Comparison of ENCODE assay signal across 18 cellular contexts in genomic region chr1:184624626-184625025, GRCh38.
DNase-seq lines count a peak whose midpoint lies in the region; ATAC-seq, FAIRE-seq and TF ChIP-seq lines count a peak whose summit lies in the region.
"Had no signal": no experiment of that assay in that cellular context is flagged by ENCODE, and none has a peak within 500 bp of the region (broad histone marks: within the 10 kb centered on the region; RNA-seq: fewer than 3 reads in every experiment).

No MANE protein-coding gene starts in this region.

- no peaks in the 10 kb centered on the region for H3K27me3 Mint-ChIP-seq in chondrocyte (ENCODE audit: low read depth)
- H3K27me3 Mint-ChIP-seq: activated CD8-positive, alpha-beta T cell treated with anti-CD3 and anti-CD28 coated beads for 36 hours; activated naive CD8-positive, alpha-beta T cell treated with anti-CD3 and anti-CD28 coated beads, Interleukin-2, amount 10 ng/mL, durations not matched to agents 7 days and 5 days; naive B cell had no signal

- DNase-seq in MV-4-11 (lab: John Stamatoyannopoulos, UW) (peak; percentile 29), chondrocyte (ENCODE audit: low spot score) (no peak), prostate gland (ENCODE audit: low spot score) (no peak), H54 (ENCODE audit: insufficient read length, low spot score) (no peak)
- no peak for DNase-seq in activated CD4-positive, alpha-beta T cell treated with anti-CD3 and anti-CD28 coated beads, Interleukin-2, amount 50 U/mL, for 4 hours
- DNase-seq: activated CD8-positive, alpha-beta T cell treated with anti-CD3 and anti-CD28 coated beads for 36 hours; activated naive CD8-positive, alpha-beta T cell treated with anti-CD3 and anti-CD28 coated beads, Interleukin-2, amount 10 ng/mL, durations not matched to agents 7 days and 5 days; Caco-2; caudate nucleus; effector memory CD4-positive, alpha-beta T cell; H7; naive B cell; NCI-H187; stimulated activated naive CD4-positive, alpha-beta T cell treated with Interleukin-2 at 50 U/mL for 16 hours had no signal

- 45% methylated on average over 5 of the region's 5 CpGs for WGBS in prostate gland

- no peak overlapping the region for H3K4me3 ChIP-seq in prostate gland

- no peaks in the 10 kb centered on the region for H3K9me3 ChIP-seq in prostate gland
- H3K9me3 ChIP-seq: Caco-2 had no signal

- no peak overlapping the region for H3K4me3 Mint-ChIP-seq in chondrocyte (ENCODE audit: unreplicated experiment)
- H3K4me3 Mint-ChIP-seq: activated CD8-positive, alpha-beta T cell treated with anti-CD3 and anti-CD28 coated beads for 36 hours; activated naive CD8-positive, alpha-beta T cell treated with anti-CD3 and anti-CD28 coated beads, Interleukin-2, amount 10 ng/mL, durations not matched to agents 7 days and 5 days; naive B cell had no signal

- H3K27me3 ChIP-seq in prostate gland (replicated peaks; ENCODE audit: insufficient read depth), result no peaks in the 10 kb centered on the region

- peak overlapping the region; percentile 49; the same call in 1 of the 2 replicates for H3K27ac ChIP-seq in C4-2B
- H3K27ac ChIP-seq in prostate gland, result peak overlapping the region; percentile 94 to 95

- TF ChIP-seq POLR2A in prostate gland (IDR thresholded peaks at IDR 0.05), result no peak
- no peak for TF ChIP-seq POLR2A in H54 (IDR thresholded peaks at IDR 0.05; ENCODE audit: low read depth, low read length)

- no peaks in the 10 kb centered on the region for H3K36me3 ChIP-seq in prostate gland

- intact Hi-C loops in prostate gland (cut with DNase I), result loop anchor here (5.0 kb wide), 4 partner anchors 38 to 237 kb away; partner anchors contain the start of gene C1orf21

- TF ChIP-seq CTCF in C4-2B (conservative IDR thresholded peaks at IDR 0.05), result no peak
- no peak for TF ChIP-seq CTCF in chondrocyte (IDR thresholded peaks at IDR 0.05)
- TF ChIP-seq CTCF in prostate gland (IDR thresholded peaks at IDR 0.05), result no peak

- peaks cover 52% of the 10 kb centered on the region for H3K4me1 Mint-ChIP-seq in chondrocyte (ENCODE audit: low read depth)
- H3K4me1 Mint-ChIP-seq: activated naive CD8-positive, alpha-beta T cell treated with anti-CD3 and anti-CD28 coated beads, Interleukin-2, amount 10 ng/mL, durations not matched to agents 7 days and 5 days; naive B cell had no signal

- H3K9me3 Mint-ChIP-seq in chondrocyte (ENCODE audit: low read depth), result no peaks in the 10 kb centered on the region
- H3K9me3 Mint-ChIP-seq: activated CD8-positive, alpha-beta T cell treated with anti-CD3 and anti-CD28 coated beads for 36 hours; activated naive CD8-positive, alpha-beta T cell treated with anti-CD3 and anti-CD28 coated beads, Interleukin-2, amount 10 ng/mL, durations not matched to agents 7 days and 5 days; naive B cell had no signal

- peaks cover 42% of the 10 kb centered on the region for H3K4me1 ChIP-seq in prostate gland (replicated peaks)

- peak overlapping the region; percentile 66 for H3K27ac Mint-ChIP-seq in chondrocyte (ENCODE audit: unreplicated experiment)
- H3K27ac Mint-ChIP-seq: activated CD8-positive, alpha-beta T cell treated with anti-CD3 and anti-CD28 coated beads for 36 hours; activated naive CD8-positive, alpha-beta T cell treated with anti-CD3 and anti-CD28 coated beads, Interleukin-2, amount 10 ng/mL, durations not matched to agents 7 days and 5 days; naive B cell had no signal

- FAIRE-seq in H54 (lab: Jason Lieb, UNC), result no peak
- FAIRE-seq: urothelium cell line had no signal

- no peak for ATAC-seq in GM21390 (IDR thresholded peaks at IDR 0.05; ENCODE audit: unreplicated experiment)
- ATAC-seq in HG02852 (IDR thresholded peaks at IDR 0.05; ENCODE audit: unreplicated experiment), result no peak
- ATAC-seq: activated CD8-positive, alpha-beta T cell treated with anti-CD3 and anti-CD28 coated beads for 36 hours had no signal

- no peaks in the 10 kb centered on the region for H3K36me3 Mint-ChIP-seq in chondrocyte (ENCODE audit: low read depth)
- H3K36me3 Mint-ChIP-seq: activated naive CD8-positive, alpha-beta T cell treated with anti-CD3 and anti-CD28 coated beads, Interleukin-2, amount 10 ng/mL, durations not matched to agents 7 days and 5 days; naive B cell had no signal
